ENCODE assay signal across 8 cellular contexts in the genomic region with DNA sequence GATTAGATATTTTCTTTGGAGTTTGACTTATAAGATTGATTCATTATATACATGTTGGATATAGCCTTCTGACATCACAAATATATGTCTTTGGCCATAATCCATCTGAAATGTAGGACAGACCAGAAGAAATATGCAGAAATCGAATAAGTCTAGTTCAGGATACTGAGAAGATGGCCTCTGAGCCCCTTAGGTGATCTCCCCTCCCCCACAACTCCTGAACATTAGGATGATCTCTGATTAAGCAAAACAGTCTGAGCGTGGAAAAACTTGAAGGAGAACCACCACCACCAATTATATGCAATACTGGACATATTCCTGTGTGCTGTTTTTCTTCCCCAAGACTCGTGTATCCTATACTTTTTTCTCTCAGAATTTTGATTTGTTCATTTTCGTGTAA. TPM values are rescaled to one million over a fixed set of nuclear protein-coding genes. Genes with fewer than 3 reads are reported as not detected.
DNase-seq lines count a peak whose midpoint lies in the region; ATAC-seq, FAIRE-seq and TF ChIP-seq lines count a peak whose summit lies in the region.

No MANE protein-coding gene starts in this region.

- H3K9me3 ChIP-seq in CD4-positive, CD25-positive, alpha-beta regulatory T cell (ENCODE audit: control insufficient read depth in 2 of 2, low read length in 2 of 2), result no peaks in the 10 kb centered on the region
- H3K9me3 ChIP-seq in HUES48 (ENCODE audit: control insufficient read depth, insufficient read depth, low read length) (no peaks in the 10 kb centered on the region), K562 (replicated peaks; ENCODE audit: control insufficient read depth, insufficient read depth, low read depth, low read length) (no peaks in the 10 kb centered on the region), ovary (no peaks in the 10 kb centered on the region)
- H3K9me3 ChIP-seq in naive thymus-derived CD4-positive, alpha-beta T cell (ENCODE audit: control insufficient read depth in 2 of 3, low read length in 3 of 3), result no peaks in the 10 kb centered on the region

- WGBS in K562 (ENCODE audit: insufficient coverage, low coverage, missing lambda C conversion rate), result 4% methylated on average over 4 of the region's 4 CpGs
- WGBS in ovary, 3 donors, result 14 to 18% (median 14%) methylated on average over 4 of the region's 4 CpGs

- peaks cover 0 to 1% (median 0%) of the 10 kb centered on the region in 7 donors for H3K9me3 Mint-ChIP-seq in CD4-positive, CD25-positive, alpha-beta regulatory T cell
- peaks cover 0 to 7% (median 0%) of the 10 kb centered on the region in 11 donors for H3K9me3 Mint-ChIP-seq in naive thymus-derived CD4-positive, alpha-beta T cell

- no peak overlapping the region for H2AFZ ChIP-seq in K562 (ENCODE audit: low read depth, low read length)

- no peak for TF ChIP-seq POLR2A in K562 (conservative IDR thresholded peaks at IDR 0.05)
- no peak for TF ChIP-seq POLR2A in ovary (IDR thresholded peaks at IDR 0.05)

- ATAC-seq in CD4-positive, CD25-positive, alpha-beta regulatory T cell (ENCODE audit: low read depth in 2 of 2), result no peak
- ATAC-seq in K562 (no peak), HG02938 (IDR thresholded peaks at IDR 0.05; ENCODE audit: unreplicated experiment) (no peak)
- ATAC-seq in naive thymus-derived CD4-positive, alpha-beta T cell, result no peak

- peak overlapping the region; percentile 61 to 99 (median 88) for H3K4me3 Mint-ChIP-seq in CD4-positive, CD25-positive, alpha-beta regulatory T cell
- H3K4me3 Mint-ChIP-seq in naive thymus-derived CD4-positive, alpha-beta T cell, result peak overlapping the region; percentile 57 to 100 (median 74)

- TF ChIP-seq CTCF in K562 (IDR thresholded peaks at IDR 0.05 in 2 of 3, conservative IDR thresholded peaks at IDR 0.05 in 1 of 3; ENCODE audit: insufficient read depth in 2 of 3, low read depth in 1 of 3, low read length in 3 of 3) (no peak), ovary (IDR thresholded peaks at IDR 0.05) (no peak)

- TF ChIP-seq EP300 in K562 (IDR thresholded peaks at IDR 0.05; ENCODE audit: low read length) (no peak), ovary (IDR thresholded peaks at IDR 0.05) (no peak)

- H3K36me3 Mint-ChIP-seq in CD4-positive, CD25-positive, alpha-beta regulatory T cell, result no peaks in the 10 kb centered on the region
- H3K36me3 Mint-ChIP-seq in naive thymus-derived CD4-positive, alpha-beta T cell, result peaks cover 0 to 15% (median 0%) of the 10 kb centered on the region in 5 donors

- no peak for DNase-seq in CD4-positive, CD25-positive, alpha-beta regulatory T cell
- DNase-seq in K562 (ENCODE audit: extremely low read depth in 1 of 4, low spot score in 3 of 4), result peak in 2 of 4 experiments; percentile 25 to 74
- DNase-seq in naive thymus-derived CD4-positive, alpha-beta T cell, result no peak
- DNase-seq in retina, result no peak
- DNase-seq in stimulated activated CD4-positive, alpha-beta T cell treated with anti-CD3 and anti-CD28 coated beads, Interleukin-4, amount 100 ng/mL, for 24 hours, result no peak
- no peak for DNase-seq in ovary

- H3K4me3 ChIP-seq in CD4-positive, CD25-positive, alpha-beta regulatory T cell (ENCODE audit: low read depth, low read length), result peak overlapping the region; percentile 97
- H3K4me3 ChIP-seq in HUES48 (ENCODE audit: low read depth, low read length) (peak overlapping the region; percentile 96), K562 (peak overlapping the region; percentile 18), ovary (no peak overlapping the region)
- no peak overlapping the region for H3K4me3 ChIP-seq in naive thymus-derived CD4-positive, alpha-beta T cell (ENCODE audit: low read length)

- peaks cover 44 to 75% (median 66%) of the 10 kb centered on the region in 4 donors for H3K4me1 Mint-ChIP-seq in CD4-positive, CD25-positive, alpha-beta regulatory T cell
- peaks cover 56 to 80% (median 75%) of the 10 kb centered on the region in 7 donors for H3K4me1 Mint-ChIP-seq in naive thymus-derived CD4-positive, alpha-beta T cell

- peaks cover 88% of the 10 kb centered on the region for H3K79me2 ChIP-seq in K562 (ENCODE audit: control insufficient read depth, insufficient read depth, low read length)

- CTCF ChIA-PET in K562 (lab: Yijun Ruan, JAX; ENCODE audit: low intra/inter-chr PET ratio), result no interaction called here
- CTCF ChIA-PET in naive thymus-derived CD4-positive, alpha-beta T cell (lab: Charles Lee), result no interaction called here

- H4K20me1 ChIP-seq in K562 (replicated peaks; ENCODE audit: control insufficient read depth, insufficient read depth, low read length), result peaks cover 52% of the 10 kb centered on the region

- no peaks in the 10 kb centered on the region for H3K27me3 ChIP-seq in CD4-positive, CD25-positive, alpha-beta regulatory T cell (ENCODE audit: control insufficient read depth, insufficient read depth, low read length)
- no peaks in the 10 kb centered on the region for H3K27me3 ChIP-seq in HUES48 (ENCODE audit: control insufficient read depth, insufficient read depth, low read length)
- H3K27me3 ChIP-seq in K562 (ENCODE audit: control insufficient read depth in 2 of 2, insufficient read depth in 2 of 2, low read length in 2 of 2), result no peaks in the 10 kb centered on the region
- no peaks in the 10 kb centered on the region for H3K27me3 ChIP-seq in naive thymus-derived CD4-positive, alpha-beta T cell (ENCODE audit: control insufficient read depth in 2 of 2, insufficient read depth in 2 of 2, low read length in 2 of 2)
- no peaks in the 10 kb centered on the region for H3K27me3 ChIP-seq in ovary

- BruUV-seq in K562 (replicated peaks; lab: Mats Ljungman, UMichigan), result no TSS peak

- no peaks in the 10 kb centered on the region for H3K9me1 ChIP-seq in K562 (ENCODE audit: control insufficient read depth, insufficient read depth, low read length)

- peaks cover 76% of the 10 kb centered on the region for H3K4me1 ChIP-seq in CD4-positive, CD25-positive, alpha-beta regulatory T cell (ENCODE audit: control insufficient read depth, insufficient read depth, low read length, poor library complexity, severe bottlenecking)
- H3K4me1 ChIP-seq in HUES48 (ENCODE audit: control insufficient read depth, insufficient read depth, low read length), result peaks cover 56% of the 10 kb centered on the region
- H3K4me1 ChIP-seq in K562 (replicated peaks in 1 of 2; ENCODE audit: control insufficient read depth in 2 of 2, insufficient read depth in 2 of 2, low read length in 2 of 2), result peaks cover 0 to 36% of the 10 kb centered on the region in 2 experiments; a peak in 3 of 5 replicates
- H3K4me1 ChIP-seq in naive thymus-derived CD4-positive, alpha-beta T cell (ENCODE audit: control insufficient read depth in 2 of 2, insufficient read depth in 2 of 2, low read length in 2 of 2), result peaks cover 40 to 46% of the 10 kb centered on the region in 2 donors
- peaks cover 15% of the 10 kb centered on the region for H3K4me1 ChIP-seq in ovary (ENCODE audit: insufficient read depth)

- in situ Hi-C loops in K562 (cut with MboI), result no loop called here

- H3K9ac ChIP-seq in HUES48 (ENCODE audit: low read depth, low read length), result no peak overlapping the region
- H3K9ac ChIP-seq in K562 (ENCODE audit: insufficient read depth in 1 of 2, low read depth in 2 of 2, low read length in 2 of 2), result peak overlapping the region in 1 of 2 experiments; percentile 97; a peak in 2 of 4 replicates

- H3K4me2 ChIP-seq in K562 (ENCODE audit: insufficient read depth, low read length), result peak overlapping the region; percentile 68

- peaks cover 5% of the 10 kb centered on the region for H3K27me3 Mint-ChIP-seq in CD4-positive, CD25-positive, alpha-beta regulatory T cell
- H3K27me3 Mint-ChIP-seq in naive thymus-derived CD4-positive, alpha-beta T cell, result peaks cover 0 to 2% (median 0%) of the 10 kb centered on the region in 5 donors

- peak overlapping the region; percentile 16 to 52 (median 42) for H3K27ac Mint-ChIP-seq in CD4-positive, CD25-positive, alpha-beta regulatory T cell
- H3K27ac Mint-ChIP-seq in naive thymus-derived CD4-positive, alpha-beta T cell, result peak overlapping the region in 7 of 9 donors; percentile 10 to 97 (median 51)

- TF ChIP-seq RAD21 in K562 (CRISPR knock-in tag; conservative IDR thresholded peaks at IDR 0.05 in 1 of 2, IDR thresholded peaks at IDR 0.05 in 1 of 2), result 0 out of 4 replicates have a peak, but pooled peaks of 1 of the 2 experiments have one; percentile 5

- POLR2A ChIA-PET in K562 (lab: Yijun Ruan, JAX), result interaction anchor here (7.5 kb wide), 1 partner anchor 21 kb away, joined by 150 read pairs; no protein-coding TSS in a partner anchor
- POLR2A ChIA-PET in naive thymus-derived CD4-positive, alpha-beta T cell (lab: Charles Lee), result interaction anchor here (0.6 to 0.7 kb wide), 2 partner anchors 48 to 286 kb away, joined by 3 to 4 read pairs; no protein-coding TSS in a partner anchor

- no peak for FAIRE-seq in K562 (lab: Jason Lieb, UNC)

- intact Hi-C loops in K562 (cut with micrococcal nuclease), result no loop called here
- intact Hi-C loops in naive thymus-derived CD4-positive, alpha-beta T cell (cut with micrococcal nuclease), result no loop called here
- intact Hi-C loops in ovary (cut with DNase I), result no loop called here

- H3K27ac ChIP-seq in CD4-positive, CD25-positive, alpha-beta regulatory T cell (ENCODE audit: insufficient read depth, low read length, poor library complexity, severe bottlenecking), result no peak overlapping the region
- H3K27ac ChIP-seq in HUES48 (ENCODE audit: low read depth, low read length) (peak overlapping the region; percentile 34), K562 (ENCODE audit: extremely low read depth, low read depth, low read length) (peak overlapping the region; percentile 96), ovary (no peak overlapping the region)
- H3K27ac ChIP-seq in naive thymus-derived CD4-positive, alpha-beta T cell (ENCODE audit: low read depth, low read length), result peak overlapping the region; percentile 40

- no peaks in the 10 kb centered on the region for H3K36me3 ChIP-seq in CD4-positive, CD25-positive, alpha-beta regulatory T cell (ENCODE audit: control insufficient read depth, insufficient read depth, low read length)
- H3K36me3 ChIP-seq in HUES48 (ENCODE audit: control insufficient read depth, insufficient read depth, low read length) (no peaks in the 10 kb centered on the region), K562 (ENCODE audit: control insufficient read depth, insufficient read depth, low read length) (peaks cover 6% of the 10 kb centered on the region; the same call in 1 of the 3 replicates), ovary (no peaks in the 10 kb centered on the region)
- H3K36me3 ChIP-seq in naive thymus-derived CD4-positive, alpha-beta T cell (ENCODE audit: control insufficient read depth in 2 of 3, insufficient read depth in 3 of 3, low read length in 3 of 3), result peaks cover 0 to 9% (median 0%) of the 10 kb centered on the region in 3 experiments

RNA-seq across cellular contexts. Expression of gene SETD5, which starts 3.2 kb away (rescaled TPM):
- 120 TPM for total RNA-seq in CD4-positive, CD25-positive, alpha-beta regulatory T cell
- 10 to 100 TPM; 17.7 to 32.2 (median 24.4) TPM for polyA plus RNA-seq in CD4-positive, CD25-positive, alpha-beta regulatory T cell
- 501 and 1,010 TPM in 2 replicates for total RNA-seq in K562 (2011; cell fraction: chromatin; rRNA removed; ENCODE audit: low replicate concordance)
- total RNA-seq in K562 (2011; cell fraction: nucleolus; rRNA removed), result 231 and 322 TPM in 2 replicates
- total RNA-seq in K562 (2011; cell fraction: nucleoplasm; rRNA removed), result 405 and 463 TPM in 2 replicates
- total RNA-seq in K562 (2014; rRNA removed) (60.9 and 61.4 TPM in 2 replicates), K562 (2014; rRNA removed; fragmentation: Illumina TruSeq; extraction: Trizol) (87.2 and 97.1 TPM in 2 replicates), K562 (2015; rRNA removed; fragmentation: Illumina TruSeq; extraction: Trizol) (80.3 and 92.2 TPM in 2 replicates), K562 (2021) (118 and 135 TPM in 2 replicates), ovary (100 to 1,000 TPM in 3 of 7 donors, 10 to 100 TPM in 4; 74.6 to 140 (median 98.2) TPM)
- polyA plus RNA-seq in K562 (2011; rRNA removed) (106 and 130 TPM in 2 replicates), K562 (2014; fragmentation: Illumina TruSeq; extraction: Trizol) (108 and 128 TPM in 2 replicates), K562 (2014; fragmentation: Nextera tagmentation; extraction: Ambion mirVana) (10 to 100 TPM; 20.8 to 38.8 TPM), K562 (2014; rRNA removed) (65.4 and 69.1 TPM in 2 replicates), ovary (10 to 100 TPM; 30.8 to 71.8 TPM)
- polyA plus RNA-seq in K562 (2011; cell fraction: cytosol; rRNA removed), result 46.5 and 86.7 TPM in 2 replicates
- 413 and 458 TPM in 2 replicates for polyA plus RNA-seq in K562 (2011; cell fraction: nucleus; rRNA removed)
- 98.7 and 112 TPM in 2 replicates for polyA plus RNA-seq in K562 (2012)
- 199 and 230 TPM in 2 replicates for polyA minus RNA-seq in K562 (2011; rRNA and poly(A)+ RNA removed)
- 98.0 and 118 TPM in 2 replicates for polyA minus RNA-seq in K562 (2011; cell fraction: cytosol; rRNA and poly(A)+ RNA removed)
- polyA minus RNA-seq in K562 (2011; cell fraction: nucleus; rRNA and poly(A)+ RNA removed), result 188 and 330 TPM in 2 replicates
- 100 to 1,000 TPM; 120 to 157 (median 153) TPM for total RNA-seq in naive thymus-derived CD4-positive, alpha-beta T cell
- polyA plus RNA-seq in naive thymus-derived CD4-positive, alpha-beta T cell, result 10 to 100 TPM; 28.7 to 49.4 TPM

RNA-seq across cellular contexts. Expression of gene THUMPD3, which starts 37.8 kb away (rescaled TPM):
- total RNA-seq in CD4-positive, CD25-positive, alpha-beta regulatory T cell, result 40.2 TPM
- polyA plus RNA-seq in CD4-positive, CD25-positive, alpha-beta regulatory T cell, result 10 to 100 TPM; 17.9 to 20.5 (median 19.3) TPM
- total RNA-seq in K562 (2011; cell fraction: chromatin; rRNA removed; ENCODE audit: low replicate concordance), result 65.1 and 119 TPM in 2 replicates
- total RNA-seq in K562 (2011; cell fraction: nucleolus; rRNA removed), result 39.5 and 43.0 TPM in 2 replicates
- total RNA-seq in K562 (2011; cell fraction: nucleoplasm; rRNA removed), result 58.4 and 80.8 TPM in 2 replicates
- total RNA-seq in K562 (2014; rRNA removed) (74.6 and 75.5 TPM in 2 replicates), K562 (2014; rRNA removed; fragmentation: Illumina TruSeq; extraction: Trizol) (125 and 131 TPM in 2 replicates), K562 (2015; rRNA removed; fragmentation: Illumina TruSeq; extraction: Trizol) (111 and 113 TPM in 2 replicates), K562 (2021) (106 and 114 TPM in 2 replicates), ovary (10 to 100 TPM; 11.9 to 35.1 (median 27.8) TPM)
- polyA plus RNA-seq in K562 (2011; rRNA removed) (115 and 132 TPM in 2 replicates), K562 (2014; fragmentation: Illumina TruSeq; extraction: Trizol) (102 and 118 TPM in 2 replicates), K562 (2014; fragmentation: Nextera tagmentation; extraction: Ambion mirVana) (10 to 100 TPM; 58.3 to 78.1 TPM), K562 (2014; rRNA removed) (83.9 and 99.5 TPM in 2 replicates), ovary (10 to 100 TPM; 18.3 to 25.9 TPM)
- polyA plus RNA-seq in K562 (2011; cell fraction: cytosol; rRNA removed), result 37.6 and 59.9 TPM in 2 replicates
- 49.9 and 51.8 TPM in 2 replicates for polyA plus RNA-seq in K562 (2011; cell fraction: nucleus; rRNA removed)
- 85.6 and 109 TPM in 2 replicates for polyA plus RNA-seq in K562 (2012)
- polyA minus RNA-seq in K562 (2011; rRNA and poly(A)+ RNA removed), result 305 and 319 TPM in 2 replicates
- polyA minus RNA-seq in K562 (2011; cell fraction: cytosol; rRNA and poly(A)+ RNA removed), result 40.5 and 64.5 TPM in 2 replicates
- 30.8 and 37.4 TPM in 2 replicates for polyA minus RNA-seq in K562 (2011; cell fraction: nucleus; rRNA and poly(A)+ RNA removed)
- total RNA-seq in naive thymus-derived CD4-positive, alpha-beta T cell, result 10 to 100 TPM; 39.4 to 54.8 (median 42.4) TPM
- 10 to 100 TPM; 24.1 to 25.9 TPM for polyA plus RNA-seq in naive thymus-derived CD4-positive, alpha-beta T cell

Comparison
In these comparisons a context has a peak if more than half of its experiments do, and no peak if none do; other contexts are left out.
1. H3K27ac ChIP-seq: peak in HUES48 (single experiment), K562 (single experiment) and naive thymus-derived CD4-positive, alpha-beta T cell (single experiment); none in CD4-positive, CD25-positive, alpha-beta regulatory T cell (single experiment) and ovary (0 of 2).
2. H3K4me3 ChIP-seq: peak in CD4-positive, CD25-positive, alpha-beta regulatory T cell (single experiment), HUES48 (single experiment) and K562 (single experiment); none in naive thymus-derived CD4-positive, alpha-beta T cell (single experiment) and ovary (single experiment).